In the genomic region with DNA sequence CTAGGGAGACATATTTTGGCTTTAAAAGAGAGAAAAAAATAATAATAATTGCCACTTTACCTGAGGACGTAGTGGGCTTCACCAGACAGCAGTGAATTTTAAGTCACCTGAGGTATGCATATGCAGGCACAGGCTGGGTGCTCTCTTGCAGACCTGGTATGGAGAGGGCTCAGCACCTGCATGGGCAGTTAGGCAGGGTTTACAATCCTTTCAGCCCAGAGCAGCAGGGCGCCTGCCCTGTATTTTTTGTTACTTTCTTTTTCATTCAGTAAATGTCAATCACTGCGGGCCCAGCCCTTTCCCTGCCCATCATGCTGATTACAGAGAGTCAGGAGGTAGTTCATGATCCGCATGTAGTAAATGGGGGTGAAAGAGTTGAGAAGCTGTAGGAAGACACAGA, we compare ENCODE assay signal across 14 cellular contexts.
"Had no signal": no experiment of that assay in that cellular context is flagged by ENCODE, and none has a peak within 500 bp of the region (broad histone marks: within the 10 kb centered on the region; RNA-seq: fewer than 3 reads in every experiment).

No MANE protein-coding gene starts in this region.

- H3K9me3 ChIP-seq: gastroesophageal sphincter, testis had no signal

- H3K36me3 ChIP-seq: gastroesophageal sphincter had no signal

- H3K27me3 Mint-ChIP-seq: activated B cell treated with CpG ODN at 0.5 μM for 24 hours; effector memory CD8-positive, alpha-beta T cell; stimulated activated naive CD8-positive, alpha-beta T cell treated with anti-CD3 and anti-CD28 coated beads, Interleukin-15, amount 100 ng/mL, for 72 hours; T-cell had no signal

- H3K4me1 Mint-ChIP-seq: activated B cell treated with CpG ODN at 0.5 μM for 24 hours had no signal

- H3K27ac Mint-ChIP-seq: activated B cell treated with CpG ODN at 0.5 μM for 24 hours; activated naive CD4-positive, alpha-beta T cell treated with anti-CD3 and anti-CD28 coated beads for 36 hours; activated T-helper 1 cell treated with anti-CD3 and anti-CD28 coated beads, Interleukin-12 subunit alpha, Interleukin-12 subunit beta, Interleukin-2, Interleukin-4 antibody, amounts not matched to agents 30 ng/mL and 10 ng/mL and 1 ng/mL, durations not matched to agents 14 hours and 24 hours and 36 hours; T-cell had no signal

- H3K27me3 ChIP-seq: gastroesophageal sphincter, testis had no signal

- ATAC-seq: effector memory CD8-positive, alpha-beta T cell; gastroesophageal sphincter; stimulated activated naive CD8-positive, alpha-beta T cell treated with anti-CD3 and anti-CD28 coated beads, Interleukin-15, amount 100 ng/mL, for 72 hours; T-cell had no signal

- H3K9me3 Mint-ChIP-seq: activated B cell treated with CpG ODN at 0.5 μM for 24 hours; activated naive CD4-positive, alpha-beta T cell treated with anti-CD3 and anti-CD28 coated beads for 36 hours; activated T-helper 1 cell treated with anti-CD3 and anti-CD28 coated beads, Interleukin-12 subunit alpha, Interleukin-12 subunit beta, Interleukin-2, Interleukin-4 antibody, amounts not matched to agents 30 ng/mL and 10 ng/mL and 1 ng/mL, durations not matched to agents 14 hours and 24 hours and 36 hours; effector memory CD8-positive, alpha-beta T cell; stimulated activated naive CD8-positive, alpha-beta T cell treated with anti-CD3 and anti-CD28 coated beads, Interleukin-15, amount 100 ng/mL, for 72 hours; T-cell had no signal

- H3K4me3 ChIP-seq: gastroesophageal sphincter, testis had no signal

- H3K4me3 Mint-ChIP-seq: activated B cell treated with CpG ODN at 0.5 μM for 24 hours; activated naive CD4-positive, alpha-beta T cell treated with anti-CD3 and anti-CD28 coated beads for 36 hours; activated T-helper 1 cell treated with anti-CD3 and anti-CD28 coated beads, Interleukin-12 subunit alpha, Interleukin-12 subunit beta, Interleukin-2, Interleukin-4 antibody, amounts not matched to agents 30 ng/mL and 10 ng/mL and 1 ng/mL, durations not matched to agents 14 hours and 24 hours and 36 hours; effector memory CD8-positive, alpha-beta T cell; stimulated activated naive CD8-positive, alpha-beta T cell treated with anti-CD3 and anti-CD28 coated beads, Interleukin-15, amount 100 ng/mL, for 72 hours; T-cell had no signal

- H3K27ac ChIP-seq: gastroesophageal sphincter, testis had no signal

- DNase-seq: activated B cell treated with CpG ODN at 0.5 μM for 24 hours; activated CD4-positive, alpha-beta T cell treated with anti-CD3 and anti-CD28 coated beads, Interleukin-2, amount 50 U/mL, for 4 hours; activated naive CD4-positive, alpha-beta T cell treated with anti-CD3 and anti-CD28 coated beads for 36 hours; caudate nucleus; effector memory CD8-positive, alpha-beta T cell; mesendoderm; posterior cingulate gyrus; stimulated activated CD4-positive, alpha-beta T cell treated with anti-CD3 and anti-CD28 coated beads, Interleukin-15, amount 100 ng/mL, for 24 hours; stimulated activated CD4-positive, alpha-beta T cell treated with anti-CD3 and anti-CD28 coated beads, Interleukin-4, amount 100 ng/mL, for 24 hours; stimulated activated naive CD8-positive, alpha-beta T cell treated with anti-CD3 and anti-CD28 coated beads, Interleukin-15, amount 100 ng/mL, for 72 hours; T-cell; testis had no signal
